ENCODE assay signal across 7 cellular contexts in the genomic region with DNA sequence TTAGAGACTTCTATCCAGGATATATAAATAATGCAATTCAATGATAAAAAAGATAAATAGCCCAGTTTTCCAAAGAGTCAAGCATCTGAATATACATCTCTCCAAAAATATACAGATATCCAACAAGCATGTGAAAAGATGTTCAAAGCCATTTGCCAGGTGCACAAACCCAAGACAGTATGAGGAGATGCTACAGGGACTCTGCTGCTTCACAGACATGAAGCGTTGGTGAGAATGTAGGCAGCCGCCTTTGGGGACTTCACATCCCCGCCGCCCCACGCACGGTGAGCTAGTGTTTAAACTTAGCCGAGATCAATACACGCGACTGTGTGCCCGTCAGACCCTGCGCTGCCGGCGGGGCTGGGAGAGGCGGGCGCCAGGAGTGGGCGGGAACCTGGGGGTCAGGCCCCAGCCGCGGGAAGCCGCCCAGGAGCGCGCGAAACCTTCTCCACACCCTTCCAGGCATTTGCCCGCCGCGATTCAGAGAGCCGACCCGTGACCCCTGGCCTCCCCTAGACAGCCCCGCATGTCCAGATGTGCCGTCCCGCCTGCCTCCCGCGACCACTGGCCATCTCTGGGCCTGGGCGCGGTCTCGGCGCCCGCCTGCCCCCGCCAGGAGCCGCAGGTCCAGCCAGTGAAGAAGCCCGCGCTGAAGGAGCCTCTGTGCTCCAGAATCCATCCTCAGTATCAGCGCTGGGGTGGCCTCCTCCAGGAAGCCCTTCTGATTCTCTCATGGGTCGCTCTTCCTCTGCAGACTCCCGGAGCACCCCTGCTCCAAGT. TPM values are rescaled to one million over a fixed set of nuclear protein-coding genes. Genes with fewer than 3 reads are reported as not detected.
DNase-seq lines count a peak whose midpoint lies in the region; ATAC-seq lines count a peak whose summit lies in the region.

No MANE protein-coding gene starts in this region.

- H3K27me3 Mint-ChIP-seq in activated naive CD4-positive, alpha-beta T cell treated with anti-CD3 and anti-CD28 coated beads, Interleukin-2, amount 50 U/mL, for 24 hours: peaks cover 46% of the 10 kb centered on the region

- DNase-seq in H7 (peak; percentile 74), NCI-H2196 (lab: John Stamatoyannopoulos, UW; ENCODE audit: unreplicated experiment) (peak; percentile 5), left kidney (ENCODE audit: low read depth, low spot score) (peak; percentile 36), substantia nigra (lab: John Stamatoyannopoulos, UW) (peak in 2 of 49 donors; percentile 42 to 54), cerebellar nuclear complex (lab: John Stamatoyannopoulos, UW) (no peak)

- peak overlapping the region; percentile 88 for H3K4me3 Mint-ChIP-seq in activated naive CD4-positive, alpha-beta T cell treated with anti-CD3 and anti-CD28 coated beads, Interleukin-2, amount 50 U/mL, for 24 hours

- peak; percentile 31 for ATAC-seq in GM18867 (IDR thresholded peaks at IDR 0.05; ENCODE audit: unreplicated experiment)

- peaks cover 51% of the 10 kb centered on the region for H3K27me3 ChIP-seq in H7 (ENCODE audit: control insufficient read depth, insufficient read depth, low read length)

- H3K4me1 Mint-ChIP-seq in activated naive CD4-positive, alpha-beta T cell treated with anti-CD3 and anti-CD28 coated beads, Interleukin-2, amount 50 U/mL, for 24 hours: peaks cover 15% of the 10 kb centered on the region

- H3K27ac Mint-ChIP-seq in activated naive CD4-positive, alpha-beta T cell treated with anti-CD3 and anti-CD28 coated beads, Interleukin-2, amount 50 U/mL, for 24 hours: no peak overlapping the region

- no peaks in the 10 kb centered on the region for H3K9me3 Mint-ChIP-seq in activated naive CD4-positive, alpha-beta T cell treated with anti-CD3 and anti-CD28 coated beads, Interleukin-2, amount 50 U/mL, for 24 hours

- peak overlapping the region; percentile 17 for H3K27ac ChIP-seq in substantia nigra (ENCODE audit: low read depth, low read length, poor library complexity, severe bottlenecking)

- H3K36me3 Mint-ChIP-seq in activated naive CD4-positive, alpha-beta T cell treated with anti-CD3 and anti-CD28 coated beads, Interleukin-2, amount 50 U/mL, for 24 hours: no peaks in the 10 kb centered on the region

- H3K4me3 ChIP-seq in H7 (ENCODE audit: insufficient read depth, low read depth, low read length): peak overlapping the region; percentile 51

- H3K36me3 ChIP-seq in H7 (replicated peaks; ENCODE audit: control insufficient read depth, insufficient read depth, low read length): no peaks in the 10 kb centered on the region

RNA-seq across cellular contexts. Expression of a gene that starts 0.8 kb away (rescaled TPM):
- 0.10 and 1.1 TPM in 2 replicates for total RNA-seq in H7 (2014; rRNA removed; shearing (Covaris generic))

RNA-seq across cellular contexts. Expression of a gene that starts 57.8 kb away (rescaled TPM):
- total RNA-seq in H7 (2014; rRNA removed; shearing (Covaris generic)): not detected in 2 replicates

Comparison
In these comparisons a context has a peak if more than half of its experiments do, and no peak if none do; other contexts are left out.
1. DNase-seq: peak in H7 (single experiment), NCI-H2196 (single experiment) and left kidney (single experiment); none in cerebellar nuclear complex (0 of 2).